32 cellular contexts compared by ENCODE assay signal in the genomic region with DNA sequence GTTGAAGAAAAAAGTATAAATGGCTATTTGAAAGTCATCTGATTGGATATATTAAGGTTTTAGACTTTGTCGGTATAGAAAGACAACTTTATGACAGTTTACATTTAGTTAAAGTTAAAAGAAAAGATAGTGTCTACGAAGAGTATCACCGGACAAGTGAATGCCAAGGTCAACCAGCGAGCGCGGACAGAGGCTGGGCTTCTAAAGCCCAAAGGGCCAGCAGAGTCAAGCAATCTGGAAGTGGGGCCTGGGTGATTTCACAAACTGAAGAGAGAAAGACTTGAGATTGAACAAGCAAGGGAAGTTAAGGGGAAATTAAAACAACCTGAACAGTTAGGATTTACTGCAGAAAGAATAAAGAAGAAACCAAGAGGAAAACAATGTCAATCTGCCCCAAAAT. TPM values are rescaled to one million over a fixed set of nuclear protein-coding genes. Genes with fewer than 3 reads are reported as not detected.
"Had no signal": no experiment of that assay in that cellular context is flagged by ENCODE, and none has a peak within 500 bp of the region (broad histone marks: within the 10 kb centered on the region; RNA-seq: fewer than 3 reads in every experiment).

No MANE protein-coding gene starts in this region.

- H3K4me3 Mint-ChIP-seq: activated B cell treated with CpG ODN at 0.5 μM for 24 hours; activated CD4-positive, alpha-beta memory T cell treated with anti-CD3 and anti-CD28 coated beads for 36 hours; activated CD4-positive, alpha-beta T cell treated with anti-CD3 and anti-CD28 coated beads, Interleukin-2, amount 10 ng/mL, durations not matched to agents 24 days and 14 days; activated CD8-positive, alpha-beta T cell treated with anti-CD3 and anti-CD28 coated beads for 36 hours; activated naive CD4-positive, alpha-beta T cell treated with anti-CD3 and anti-CD28 coated beads for 36 hours; activated naive CD8-positive, alpha-beta T cell treated with anti-CD3 and anti-CD28 coated beads for 36 hours; activated T-cell treated with anti-CD3 and anti-CD28 coated beads, Interleukin-2, amount 50 U/mL, for 4 hours; activated T-cell treated with anti-CD3 and anti-CD28 coated beads, Interleukin-2, amount 50 U/mL, for 72 hours; activated T-helper 1 cell treated with anti-CD3 and anti-CD28 coated beads, Interleukin-12 subunit alpha, Interleukin-12 subunit beta, Interleukin-2, Interleukin-4 antibody, amounts not matched to agents 30 ng/mL and 10 ng/mL and 1 ng/mL, durations not matched to agents 14 hours and 24 hours and 36 hours; activated T-helper 17 cell treated with anti-CD3 and anti-CD28 coated beads, Interleukin-2, amount 50 U/mL, for 72 hours; brain; T-cell; T-helper 17 cell had no signal

- H3K36me3 Mint-ChIP-seq: activated CD4-positive, alpha-beta memory T cell treated with anti-CD3 and anti-CD28 coated beads for 36 hours; activated naive CD4-positive, alpha-beta T cell treated with anti-CD3 and anti-CD28 coated beads, Interleukin-2, amount 50 U/mL, for 72 hours; activated naive CD8-positive, alpha-beta T cell treated with anti-CD3 and anti-CD28 coated beads for 36 hours; T-cell had no signal

- H3K9me3 Mint-ChIP-seq: activated B cell treated with CpG ODN at 0.5 μM for 24 hours; activated CD4-positive, alpha-beta memory T cell treated with anti-CD3 and anti-CD28 coated beads for 36 hours; activated CD4-positive, alpha-beta T cell treated with anti-CD3 and anti-CD28 coated beads, Interleukin-2, amount 10 ng/mL, durations not matched to agents 24 days and 14 days; activated CD8-positive, alpha-beta T cell treated with anti-CD3 and anti-CD28 coated beads for 36 hours; activated naive CD4-positive, alpha-beta T cell treated with anti-CD3 and anti-CD28 coated beads for 36 hours; activated naive CD8-positive, alpha-beta T cell treated with anti-CD3 and anti-CD28 coated beads for 36 hours; activated T-cell treated with anti-CD3 and anti-CD28 coated beads, Interleukin-2, amount 50 U/mL, for 72 hours; activated T-helper 1 cell treated with anti-CD3 and anti-CD28 coated beads, Interleukin-12 subunit alpha, Interleukin-12 subunit beta, Interleukin-2, Interleukin-4 antibody, amounts not matched to agents 30 ng/mL and 10 ng/mL and 1 ng/mL, durations not matched to agents 14 hours and 24 hours and 36 hours; activated T-helper 17 cell treated with anti-CD3 and anti-CD28 coated beads, Interleukin-2, amount 50 U/mL, for 72 hours had no signal

- H3K27ac Mint-ChIP-seq: activated B cell treated with CpG ODN at 0.5 μM for 24 hours; activated CD4-positive, alpha-beta memory T cell treated with anti-CD3 and anti-CD28 coated beads for 36 hours; activated CD4-positive, alpha-beta T cell treated with anti-CD3 and anti-CD28 coated beads, Interleukin-2, amount 10 ng/mL, durations not matched to agents 24 days and 14 days; activated CD8-positive, alpha-beta T cell treated with anti-CD3 and anti-CD28 coated beads for 36 hours; activated naive CD4-positive, alpha-beta T cell treated with anti-CD3 and anti-CD28 coated beads for 36 hours; activated naive CD4-positive, alpha-beta T cell treated with anti-CD3 and anti-CD28 coated beads, Interleukin-2, amount 50 U/mL, for 72 hours; activated naive CD8-positive, alpha-beta T cell treated with anti-CD3 and anti-CD28 coated beads for 36 hours; activated T-cell treated with anti-CD3 and anti-CD28 coated beads, Interleukin-2, amount 50 U/mL, for 72 hours; activated T-helper 1 cell treated with anti-CD3 and anti-CD28 coated beads, Interleukin-12 subunit alpha, Interleukin-12 subunit beta, Interleukin-2, Interleukin-4 antibody, amounts not matched to agents 30 ng/mL and 10 ng/mL and 1 ng/mL, durations not matched to agents 14 hours and 24 hours and 36 hours; activated T-helper 17 cell treated with anti-CD3 and anti-CD28 coated beads, Interleukin-2, amount 50 U/mL, for 72 hours; T-cell; T-helper 17 cell had no signal

- ATAC-seq: activated CD8-positive, alpha-beta T cell treated with anti-CD3 and anti-CD28 coated beads for 36 hours; activated naive CD4-positive, alpha-beta T cell treated with anti-CD3 and anti-CD28 coated beads, Interleukin-2, amount 50 U/mL, for 72 hours; activated T-cell treated with anti-CD3 and anti-CD28 coated beads, Interleukin-2, amount 50 U/mL, for 4 hours; activated T-cell treated with anti-CD3 and anti-CD28 coated beads, Interleukin-2, amount 50 U/mL, for 72 hours; activated T-helper 17 cell treated with anti-CD3 and anti-CD28 coated beads, Interleukin-2, amount 50 U/mL, for 72 hours; T-cell; T-helper 17 cell had no signal

- DNase-seq: activated B cell treated with CpG ODN at 0.5 μM for 24 hours; activated CD4-positive, alpha-beta memory T cell treated with anti-CD3 and anti-CD28 coated beads for 36 hours; activated CD4-positive, alpha-beta T cell treated with anti-CD3 and anti-CD28 coated beads for 4 hours; activated CD4-positive, alpha-beta T cell treated with anti-CD3 and anti-CD28 coated beads, Interleukin-2, amount 10 ng/mL, durations not matched to agents 24 days and 14 days; activated CD4-positive, alpha-beta T cell treated with anti-CD3 and anti-CD28 coated beads, Interleukin-2, amount 50 U/mL, for 1 hour; activated CD4-positive, alpha-beta T cell treated with anti-CD3 and anti-CD28 coated beads, Interleukin-2, amount 50 U/mL, for 4 hours; activated CD4-positive, CD25-positive, alpha-beta regulatory T cell treated with anti-CD3 and anti-CD28 coated beads, Interleukin-2, amount 50 U/mL, for 72 hours; activated CD8-positive, alpha-beta memory T cell treated with anti-CD3 and anti-CD28 coated beads, Interleukin-2, amount 50 U/mL, for 4 hours; activated CD8-positive, alpha-beta T cell treated with anti-CD3 and anti-CD28 coated beads for 36 hours; activated effector memory CD4-positive, alpha-beta T cell treated with anti-CD3 and anti-CD28 coated beads, Interleukin-2, amount 50 U/mL, for 16 hours; activated gamma-delta T cell treated with Interleukin-2 at 50 U/mL for 16 hours; activated naive CD4-positive, alpha-beta T cell; activated naive CD4-positive, alpha-beta T cell treated with anti-CD3 and anti-CD28 coated beads for 36 hours; activated naive CD4-positive, alpha-beta T cell treated with anti-CD3 and anti-CD28 coated beads, Interleukin-2, amount 50 U/mL, for 16 hours; activated naive CD8-positive, alpha-beta T cell treated with anti-CD3 and anti-CD28 coated beads for 36 hours; activated T-cell treated with anti-CD3 and anti-CD28 coated beads for 4 hours; activated T-cell treated with anti-CD3 and anti-CD28 coated beads, Interleukin-2, amount 50 U/mL, for 1 hour; activated T-cell treated with anti-CD3 and anti-CD28 coated beads, Interleukin-2, amount 50 U/mL, for 4 hours; activated T-cell treated with anti-CD3 and anti-CD28 coated beads, Interleukin-2, amount 50 U/mL, for 72 hours; amygdala; anterior cingulate cortex; central memory CD4-positive, alpha-beta T cell; T-cell; T-helper 17 cell; T-helper 9 cell had no signal

- H3K27me3 Mint-ChIP-seq: activated CD4-positive, alpha-beta T cell treated with anti-CD3 and anti-CD28 coated beads, Interleukin-2, amount 10 ng/mL, durations not matched to agents 24 days and 14 days; brain had no signal

- H3K4me1 Mint-ChIP-seq: activated B cell treated with CpG ODN at 0.5 μM for 24 hours; activated CD4-positive, alpha-beta T cell treated with anti-CD3 and anti-CD28 coated beads, Interleukin-2, amount 10 ng/mL, durations not matched to agents 24 days and 14 days; activated naive CD8-positive, alpha-beta T cell treated with anti-CD3 and anti-CD28 coated beads for 36 hours; activated T-helper 17 cell treated with anti-CD3 and anti-CD28 coated beads, Interleukin-2, amount 50 U/mL, for 72 hours; T-cell; T-helper 17 cell had no signal

RNA-seq across cellular contexts. Expression of a gene that starts 16.3 kb away (rescaled TPM):
- total RNA-seq: activated CD4-positive, alpha-beta memory T cell treated with anti-CD3 and anti-CD28 coated beads for 36 hours; activated CD4-positive, alpha-beta T cell treated with anti-CD3 and anti-CD28 coated beads, Interleukin-2, amount 10 ng/mL, durations not matched to agents 24 days and 14 days; activated CD8-positive, alpha-beta memory T cell treated with anti-CD3 and anti-CD28 coated beads for 36 hours; activated CD8-positive, alpha-beta T cell treated with anti-CD3 and anti-CD28 coated beads for 36 hours; activated naive CD4-positive, alpha-beta T cell treated with anti-CD3 and anti-CD28 coated beads for 36 hours; activated naive CD4-positive, alpha-beta T cell treated with anti-CD3 and anti-CD28 coated beads, Interleukin-2, amount 50 U/mL, for 72 hours; activated naive CD8-positive, alpha-beta T cell treated with anti-CD3 and anti-CD28 coated beads for 36 hours; activated T-cell treated with anti-CD3 and anti-CD28 coated beads, Interleukin-2, amount 50 U/mL, for 72 hours; activated T-helper 1 cell treated with anti-CD3 and anti-CD28 coated beads, Interleukin-12 subunit alpha, Interleukin-12 subunit beta, Interleukin-2, Interleukin-4 antibody, amounts not matched to agents 30 ng/mL and 10 ng/mL and 1 ng/mL, durations not matched to agents 14 hours and 24 hours and 36 hours; activated T-helper 17 cell treated with anti-CD3 and anti-CD28 coated beads, Interleukin-2, amount 50 U/mL, for 72 hours; T-helper 1 cell treated with Interleukin-12 subunit alpha and Interleukin-12 subunit beta and Interleukin-4 antibody, amounts not matched to agents 30 ng/mL and 1 ng/mL, for 36 hours; T-helper 2 cell treated with Interferon-gamma antibody and Interleukin-4, amounts not matched to agents 100 ng/mL and 5 ng/mL, for 36 hours had no signal
